29 cellular contexts compared by ENCODE assay signal in genomic region chr20:41405436-41405835, GRCh38. TPM values are rescaled to one million over a fixed set of nuclear protein-coding genes. Genes with fewer than 3 reads are reported as not detected.
"Had no signal": no experiment of that assay in that cellular context is flagged by ENCODE, and none has a peak within 500 bp of the region (broad histone marks: within the 10 kb centered on the region; RNA-seq: fewer than 3 reads in every experiment).

No MANE protein-coding gene starts in this region.

- H3K4me1 Mint-ChIP-seq: endodermal cell had no signal

- DNase-seq: activated CD4-positive, alpha-beta T cell treated with anti-CD3 and anti-CD28 coated beads for 1 hour; activated CD4-positive, alpha-beta T cell treated with anti-CD3 and anti-CD28 coated beads, Interleukin-2, amount 50 U/mL, for 1 hour; activated CD8-positive, alpha-beta memory T cell treated with anti-CD3 and anti-CD28 coated beads, Interleukin-2, amount 10 ng/mL, durations not matched to agents 7 days and 5 days; activated CD8-positive, alpha-beta T cell treated with anti-CD3 and anti-CD28 coated beads, Interleukin-2, amount 10 ng/mL, durations not matched to agents 7 days and 5 days; activated T-cell treated with anti-CD3 and anti-CD28 coated beads, Interleukin-2, amount 50 U/mL, for 48 hours; anterior cingulate cortex; cortex of kidney; endodermal cell; foreskin keratinocyte; islet precursor cell; mammary epithelial cell; naive B cell; nephron progenitor cell; retina; spleen; stimulated activated naive CD4-positive, alpha-beta T cell; T-helper 2 cell; tibial artery; upper lobe of right lung had no signal

- H3K27me3 ChIP-seq: esophagus muscularis mucosa, foreskin keratinocyte, hepatocyte, neutrophil, spleen, suprapubic skin, tibial artery, upper lobe of right lung had no signal

- H3K4me1 ChIP-seq: foreskin keratinocyte, upper lobe of right lung had no signal

- H3K9me3 ChIP-seq: esophagus muscularis mucosa, neutrophil, spleen, suprapubic skin, tibial artery, upper lobe of right lung had no signal

- H3K9me3 Mint-ChIP-seq: activated T-helper 2 cell treated with anti-CD3 and anti-CD28 coated beads, Interferon-gamma antibody, Interleukin-2, Interleukin-4, amounts not matched to agents 10 μg/mL and 5 μg/mL and 100 μg/mL, durations not matched to agents 14 hours and 24 hours and 36 hours; endodermal cell; naive B cell; nephron progenitor cell; WTC11 had no signal

- ATAC-seq: activated CD8-positive, alpha-beta memory T cell treated with anti-CD3 and anti-CD28 coated beads, Interleukin-2, amount 10 ng/mL, durations not matched to agents 7 days and 5 days; activated CD8-positive, alpha-beta T cell treated with anti-CD3 and anti-CD28 coated beads, Interleukin-2, amount 10 ng/mL, durations not matched to agents 7 days and 5 days; foreskin keratinocyte; SK-N-SH treated with all-trans-retinoic acid at 6 μM for 48 hours; upper lobe of right lung; WTC11 had no signal

- H3K27ac ChIP-seq: esophagus muscularis mucosa, foreskin keratinocyte, hepatocyte, neutrophil, spleen, suprapubic skin, tibial artery, upper lobe of right lung had no signal

- H3K27me3 Mint-ChIP-seq: activated CD8-positive, alpha-beta memory T cell treated with anti-CD3 and anti-CD28 coated beads, Interleukin-2, amount 10 ng/mL, durations not matched to agents 7 days and 5 days; activated naive CD8-positive, alpha-beta T cell; naive B cell; progenitor cell of endocrine pancreas had no signal

- H3K27ac Mint-ChIP-seq: activated CD8-positive, alpha-beta memory T cell treated with anti-CD3 and anti-CD28 coated beads, Interleukin-2, amount 10 ng/mL, durations not matched to agents 7 days and 5 days; activated CD8-positive, alpha-beta T cell treated with anti-CD3 and anti-CD28 coated beads, Interleukin-2, amount 10 ng/mL, durations not matched to agents 7 days and 5 days; activated naive CD8-positive, alpha-beta T cell; activated T-helper 2 cell treated with anti-CD3 and anti-CD28 coated beads, Interferon-gamma antibody, Interleukin-2, Interleukin-4, amounts not matched to agents 10 μg/mL and 5 μg/mL and 100 μg/mL, durations not matched to agents 14 hours and 24 hours and 36 hours; endodermal cell; nephron progenitor cell; WTC11 had no signal

- H3K4me3 ChIP-seq: esophagus muscularis mucosa, hepatocyte, spleen, suprapubic skin, tibial artery, upper lobe of right lung had no signal

- H3K4me3 Mint-ChIP-seq: activated CD8-positive, alpha-beta memory T cell treated with anti-CD3 and anti-CD28 coated beads, Interleukin-2, amount 10 ng/mL, durations not matched to agents 7 days and 5 days; activated CD8-positive, alpha-beta T cell treated with anti-CD3 and anti-CD28 coated beads, Interleukin-2, amount 10 ng/mL, durations not matched to agents 7 days and 5 days; activated naive CD8-positive, alpha-beta T cell; endodermal cell; naive B cell; nephron progenitor cell; WTC11 had no signal

RNA-seq across cellular contexts. Expression of gene EMILIN3, which starts 38.8 kb away (rescaled TPM):
- total RNA-seq: activated CD8-positive, alpha-beta memory T cell treated with anti-CD3 and anti-CD28 coated beads, Interleukin-2, amount 10 ng/mL, durations not matched to agents 7 days and 5 days; activated CD8-positive, alpha-beta T cell treated with anti-CD3 and anti-CD28 coated beads, Interleukin-2, amount 10 ng/mL, durations not matched to agents 7 days and 5 days; activated T-helper 2 cell treated with anti-CD3 and anti-CD28 coated beads, Interferon-gamma antibody, Interleukin-2, Interleukin-4, amounts not matched to agents 10 μg/mL and 5 μg/mL and 100 μg/mL, durations not matched to agents 14 hours and 24 hours and 36 hours; bronchial epithelial cell; mammary epithelial cell; spleen; upper lobe of right lung had no signal
